ENCODE assay signal across 8 cellular contexts in the genomic region with DNA sequence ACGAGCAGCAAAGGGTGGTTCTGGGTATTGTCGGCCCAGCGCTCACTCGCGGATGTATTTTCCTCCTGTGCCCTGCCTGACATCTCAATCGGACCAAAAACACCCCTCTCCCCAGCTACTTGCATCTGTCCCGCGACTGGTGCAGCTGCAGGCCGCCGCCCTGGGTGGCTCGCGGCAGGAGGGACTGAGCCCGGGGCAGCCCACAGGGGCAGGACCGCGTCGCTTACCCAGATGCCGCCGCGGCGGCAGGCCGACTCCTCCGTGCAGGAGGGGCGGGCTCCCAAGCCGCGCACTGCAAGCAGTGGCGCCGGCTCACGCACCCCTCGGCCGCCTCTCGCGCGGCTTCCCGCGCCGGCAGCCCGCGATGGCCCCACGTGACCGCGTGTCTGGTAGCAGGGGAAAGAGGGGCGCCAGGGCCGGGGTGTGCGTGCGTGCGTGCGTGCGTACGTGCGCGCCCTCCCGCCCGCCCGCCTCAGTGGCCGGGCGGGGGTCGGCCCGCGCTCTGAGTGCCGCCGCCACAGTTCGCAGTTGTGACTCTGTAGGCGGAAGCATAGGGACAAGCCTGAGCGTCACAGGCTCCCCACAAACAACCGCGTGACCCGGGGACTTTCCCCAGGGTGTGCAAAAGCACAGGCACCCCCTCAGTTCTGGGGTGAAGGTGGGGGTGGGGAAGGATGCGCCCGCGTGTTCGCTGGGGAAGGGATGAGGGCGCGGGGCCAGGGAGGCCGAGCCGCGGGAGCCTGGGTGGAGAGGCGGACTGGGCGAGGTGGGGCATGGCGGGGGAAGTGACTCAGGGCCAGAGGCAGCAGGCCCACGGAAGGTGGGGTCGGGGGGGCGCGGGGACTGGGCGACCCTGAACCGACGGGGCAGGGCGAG. TPM values are rescaled to one million over a fixed set of nuclear protein-coding genes. Genes with fewer than 3 reads are reported as not detected.
A peak's percentile ranks its signal among the peaks of the same experiment; 100 is the strongest.
DNase-seq lines count a peak whose midpoint lies in the region; ATAC-seq and TF ChIP-seq lines count a peak whose summit lies in the region.

A gene with protein sequence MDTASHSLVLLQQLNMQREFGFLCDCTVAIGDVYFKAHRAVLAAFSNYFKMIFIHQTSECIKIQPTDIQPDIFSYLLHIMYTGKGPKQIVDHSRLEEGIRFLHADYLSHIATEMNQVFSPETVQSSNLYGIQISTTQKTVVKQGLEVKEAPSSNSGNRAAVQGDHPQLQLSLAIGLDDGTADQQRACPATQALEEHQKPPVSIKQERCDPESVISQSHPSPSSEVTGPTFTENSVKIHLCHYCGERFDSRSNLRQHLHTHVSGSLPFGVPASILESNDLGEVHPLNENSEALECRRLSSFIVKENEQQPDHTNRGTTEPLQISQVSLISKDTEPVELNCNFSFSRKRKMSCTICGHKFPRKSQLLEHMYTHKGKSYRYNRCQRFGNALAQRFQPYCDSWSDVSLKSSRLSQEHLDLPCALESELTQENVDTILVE (minus strand): TSS at position 405 of the 876 bp plus-strand sequence. CDS start 13,305 bp downstream, outside the sequence.

- H3K4me3 ChIP-seq in GM12865 (ENCODE audit: low read depth, low read length), result peak within 1 kb of the TSS; percentile 81
- peak within 1 kb of the TSS; percentile 93 for H3K4me3 ChIP-seq in trophoblast cell (ENCODE audit: low read depth, low read length)
- H3K4me3 ChIP-seq in tibial nerve, result peak within 1 kb of the TSS; percentile 64 to 99 (median 94)

- H3K36me3 ChIP-seq in trophoblast cell (ENCODE audit: control insufficient read depth in 1 of 2, insufficient read depth in 2 of 2, low read length in 2 of 2) (no peaks in the 10 kb centered on the region), tibial nerve (no peaks in the 10 kb centered on the region)

- H3K27ac ChIP-seq in trophoblast cell (ENCODE audit: low read depth, low read length) (peak within 1 kb of the TSS; percentile 100), tibial nerve (peak within 1 kb of the TSS; percentile 96 to 100 (median 100))

- intact Hi-C loops in cardiac septum (cut with DNase I), result loop anchor here (5.0 kb wide), 1 partner anchor 61 kb away; no protein-coding TSS in a partner anchor

- H2BK5ac ChIP-seq in trophoblast cell (ENCODE audit: low read depth, low read length, poor library complexity), result peak within 1 kb of the TSS; percentile 98

- peak within 1 kb of the TSS; percentile 45 for H2BK120ac ChIP-seq in trophoblast cell (ENCODE audit: insufficient read depth, low read length, poor library complexity)

- H3K4me1 ChIP-seq in trophoblast cell (ENCODE audit: control insufficient read depth in 1 of 2, insufficient read depth in 2 of 2, low read length in 2 of 2) (peaks cover 9 to 11% of the 10 kb centered on the region in 2 experiments), tibial nerve (peaks cover 0 to 68% (median 43%) of the 10 kb centered on the region in 4 donors)

- peak within 1 kb of the TSS; percentile 100 for H3K9ac ChIP-seq in trophoblast cell (ENCODE audit: low read length)

- H4K91ac ChIP-seq in trophoblast cell (ENCODE audit: low read depth, low read length), result peak within 1 kb of the TSS; percentile 100

- peak within 1 kb of the TSS; percentile 97 for H3K4ac ChIP-seq in trophoblast cell (ENCODE audit: low read depth, low read length)

- no peak within 1 kb of the TSS for H3K23ac ChIP-seq in trophoblast cell (ENCODE audit: low read length)

- H2BK12ac ChIP-seq in trophoblast cell (ENCODE audit: low read length), result peak within 1 kb of the TSS; percentile 67

- H3K4me2 ChIP-seq in trophoblast cell (ENCODE audit: low read length), result peak within 1 kb of the TSS; percentile 99

- peaks cover 33% of the 10 kb centered on the region for H3K79me1 ChIP-seq in trophoblast cell (ENCODE audit: low read length)

- no CpG with 5 or more reads among the region's 87 CpGs for WGBS in trophoblast cell (ENCODE audit: extremely low coverage, insufficient coverage, insufficient read length)
- 1% methylated on average over 14 to 73 of the region's 87 CpGs for WGBS in tibial nerve, 2 donors

- H2AK5ac ChIP-seq in trophoblast cell (ENCODE audit: low read length), result peak within 1 kb of the TSS; percentile 98

- H3K9me3 ChIP-seq in trophoblast cell (ENCODE audit: insufficient read depth, low read depth, low read length), result no peaks in the 10 kb centered on the region
- H3K9me3 ChIP-seq in tibial nerve, result no peaks in the 10 kb centered on the region

- peak; percentile 99 for DNase-seq in GM12865 (ENCODE audit: low read depth)
- DNase-seq in NCI-H1105 treated with DMSO at 0.1 percent for 48 hours (lab: John Stamatoyannopoulos, UW), result peak; percentile 89
- DNase-seq in SW 1271 (lab: John Stamatoyannopoulos, UW), result peak; percentile 85 to 86
- DNase-seq in activated naive CD8-positive, alpha-beta T cell treated with anti-CD3 and anti-CD28 coated beads, Interleukin-2, amount 50 U/mL, for 16 hours (ENCODE audit: low read depth, low spot score), result peak; percentile 83
- DNase-seq in cardiac septum (ENCODE audit: low spot score), result peak; percentile 91
- peak; percentile 91 to 93 for DNase-seq in trophoblast cell
- DNase-seq in tibial nerve (ENCODE audit: low spot score in 2 of 2), result peak; percentile 73 to 78

- H3K18ac ChIP-seq in trophoblast cell (ENCODE audit: low read length), result peak within 1 kb of the TSS; percentile 96

- H4K12ac ChIP-seq in trophoblast cell (ENCODE audit: low read depth, low read length), result peak within 1 kb of the TSS; percentile 97

- peak within 1 kb of the TSS; percentile 98 for H3K14ac ChIP-seq in trophoblast cell (ENCODE audit: low read length)

- TF ChIP-seq CTCF in GM12865 (IDR thresholded peaks at IDR 0.05; ENCODE audit: insufficient read depth, low read depth, low read length, missing control alignments), result no peak
- peak in 1 of 5 experiments; percentile 35 for TF ChIP-seq CTCF in tibial nerve (IDR thresholded peaks at IDR 0.05)

- H3K27me3 ChIP-seq in trophoblast cell (ENCODE audit: insufficient read depth, low read length), result no peaks in the 10 kb centered on the region
- no peaks in the 10 kb centered on the region for H3K27me3 ChIP-seq in tibial nerve

- H4K8ac ChIP-seq in trophoblast cell (ENCODE audit: low read depth, low read length), result peak within 1 kb of the TSS; percentile 95

- H2AFZ ChIP-seq in trophoblast cell (ENCODE audit: insufficient read depth, low read length, poor library complexity), result peak within 1 kb of the TSS; percentile 82

- peak in 1 of 2 donors; percentile 72 for TF ChIP-seq EP300 in tibial nerve (IDR thresholded peaks at IDR 0.05)

- peak; percentile 56 to 82 for TF ChIP-seq POLR2A in tibial nerve (IDR thresholded peaks at IDR 0.05)

- peaks cover 32% of the 10 kb centered on the region for H3K79me2 ChIP-seq in trophoblast cell (ENCODE audit: control insufficient read depth, insufficient read depth, low read length, poor library complexity)

- peak; percentile 61 for ATAC-seq in HG02678 (IDR thresholded peaks at IDR 0.05; ENCODE audit: unreplicated experiment)

RNA-seq across cellular contexts. Expression of the gene that starts here (rescaled TPM):
- total RNA-seq in cardiac septum, result 21.4 TPM
- polyA plus RNA-seq in trophoblast cell (2013), result 9.0 and 9.1 TPM in 2 replicates
- total RNA-seq in tibial nerve, result 10 to 100 TPM; 14.9 to 26.4 (median 16.6) TPM

Comparison
In these comparisons a context has a peak if more than half of its experiments do, and no peak if none do; other contexts are left out.
1. Peak in every context shown above with its lines: DNase-seq, ATAC-seq, H3K4me3 ChIP-seq and H3K27ac ChIP-seq.